8 cellular contexts compared by ENCODE assay signal in genomic region chrX:100368167-100368566, GRCh38. TPM values are rescaled to one million over a fixed set of nuclear protein-coding genes. Genes with fewer than 3 reads are reported as not detected.
DNase-seq lines count a peak whose midpoint lies in the region; ATAC-seq and TF ChIP-seq lines count a peak whose summit lies in the region.

No MANE protein-coding gene starts in this region.

- peak; percentile 18 for DNase-seq in Calu3
- peak; percentile 43 for DNase-seq in RKO (ENCODE audit: low spot score)
- DNase-seq in iPS-NIHi7 (ENCODE audit: extremely low spot score), result peak; percentile 76
- no peak for DNase-seq in NCI-H1694 treated with DMSO at 0.1 percent for 48 hours (lab: John Stamatoyannopoulos, UW)
- DNase-seq in transverse colon, result no peak
- no peak for DNase-seq in activated effector memory CD4-positive, alpha-beta T cell treated with anti-CD3 and anti-CD28 coated beads, Interleukin-2, amount 50 U/mL, for 16 hours

- intact Hi-C loops in Calu3 (cut with micrococcal nuclease; ENCODE audit: unreplicated experiment), result loop anchor here (2.0 kb wide), 1 partner anchor 45 kb away; no protein-coding TSS in a partner anchor
- intact Hi-C loops in transverse colon (cut with DNase I; ENCODE audit: low total_unique reads), result no loop called here

- ATAC-seq in GM19395 (IDR thresholded peaks at IDR 0.05; ENCODE audit: unreplicated experiment), result peak; percentile 57
- no peak for ATAC-seq in HG02763 (IDR thresholded peaks at IDR 0.05; ENCODE audit: unreplicated experiment)

- no peaks in the 10 kb centered on the region for H3K4me1 ChIP-seq in transverse colon

- no peak overlapping the region for H3K4me3 Mint-ChIP-seq in Calu3 (ENCODE audit: low read depth, unreplicated experiment)

- H3K36me3 ChIP-seq in transverse colon, result no peaks in the 10 kb centered on the region

- no peaks in the 10 kb centered on the region for H3K36me3 Mint-ChIP-seq in Calu3 (ENCODE audit: insufficient read depth, unreplicated experiment)

- H3K9me3 Mint-ChIP-seq in Calu3 (ENCODE audit: low read depth, unreplicated experiment), result no peaks in the 10 kb centered on the region

- no peak overlapping the region for H3K4me3 ChIP-seq in transverse colon

- in situ Hi-C loops in transverse colon (cut with MboI; ENCODE audit: low pct_ligation_motif_present in 1 of 4, low pct_unique_long_range_greater_than_20kb in 1 of 4, low sequenced_read_pairs in 3 of 4), result no loop called here

- H3K27me3 Mint-ChIP-seq in Calu3 (ENCODE audit: unreplicated experiment), result no peaks in the 10 kb centered on the region

- no peaks in the 10 kb centered on the region for H3K9me3 ChIP-seq in transverse colon

- no peaks in the 10 kb centered on the region for H3K27me3 ChIP-seq in transverse colon

- no peak for TF ChIP-seq EP300 in transverse colon (IDR thresholded peaks at IDR 0.05; ENCODE audit: low read depth)

- CTCF ChIA-PET in Calu3 (lab: Charles Lee), result interaction anchor here (0.8 to 1.3 kb wide), 6 partner anchors 8 to 247 kb away, joined by 3 to 21 read pairs (median 3); no protein-coding TSS in a partner anchor

- no peak overlapping the region for H3K27ac ChIP-seq in transverse colon

- no peak for TF ChIP-seq POLR2A in transverse colon (IDR thresholded peaks at IDR 0.05)

- no peaks in the 10 kb centered on the region for H3K4me1 Mint-ChIP-seq in Calu3 (ENCODE audit: low read depth, unreplicated experiment)

- BruUV-seq in Calu3 (replicated peaks; lab: Mats Ljungman, UMichigan), result no TSS peak

- no peak for TF ChIP-seq CTCF in Calu3 (IDR thresholded peaks at IDR 0.05; ENCODE audit: unreplicated experiment)
- TF ChIP-seq CTCF in transverse colon (IDR thresholded peaks at IDR 0.05), result peak in 1 of 5 experiments; percentile 10

- H3K27ac Mint-ChIP-seq in Calu3 (ENCODE audit: unreplicated experiment), result no peak overlapping the region

RNA-seq across cellular contexts. Expression of gene PCDH19, which starts 41.9 kb away (rescaled TPM):
- 0.02 and 0.50 TPM in 2 replicates for total RNA-seq in Calu3 (2022)
- 1 to 10 TPM in 1 of 4 donors, under 1 TPM in 3; 0.37 to 1.4 (median 0.60) TPM for total RNA-seq in transverse colon

Comparison
In these comparisons a context has a peak if more than half of its experiments do, and no peak if none do; other contexts are left out.
1. DNase-seq: peak in Calu3 (single experiment), RKO (single experiment) and iPS-NIHi7 (single experiment); none in NCI-H1694 treated with DMSO at 0.1 percent for 48 hours (single experiment), transverse colon (single experiment) and activated effector memory CD4-positive, alpha-beta T cell treated with anti-CD3 and anti-CD28 coated beads, Interleukin-2, amount 50 U/mL, for 16 hours (single experiment).